ENCODE assay signal across 1 cellular context in genomic region chr10:114801411-114801813, GRCh38.
TF ChIP-seq lines count a peak whose summit lies in the region.

No MANE protein-coding gene starts in this region.

TF ChIP-seq in GM23338, 12 proteins besides CTCF, POLR2A, EP300 and RAD21 (continued from another document):
- TF ChIP-seq ZNF462 (CRISPR knock-in tag; IDR thresholded peaks at IDR 0.05) (no peak), STAT1 (IDR thresholded peaks at IDR 0.05; ENCODE audit: unreplicated experiment) (no peak), POLR2AphosphoS5 (IDR thresholded peaks at IDR 0.05; ENCODE audit: low read depth) (no peak), NANOG (IDR thresholded peaks at IDR 0.05; ENCODE audit: borderline replicate concordance) (no peak), JUNB (IDR thresholded peaks at IDR 0.05; ENCODE audit: unreplicated experiment) (no peak), ZNF114 (CRISPR knock-in tag; IDR thresholded peaks at IDR 0.05) (no peak)
